In genomic region chr2:178796079-178796677, GRCh38 we compare ENCODE assay signal across 9 cellular contexts. TPM values are rescaled to one million over a fixed set of nuclear protein-coding genes. Genes with fewer than 3 reads are reported as not detected.
DNase-seq lines count a peak whose midpoint lies in the region; ATAC-seq, FAIRE-seq and TF ChIP-seq lines count a peak whose summit lies in the region.
"Had no signal": no experiment of that assay in that cellular context is flagged by ENCODE, and none has a peak within 500 bp of the region (broad histone marks: within the 10 kb centered on the region; RNA-seq: fewer than 3 reads in every experiment).

No MANE protein-coding gene starts in this region.

- H3K36me3 ChIP-seq in DND-41 (ENCODE audit: insufficient read depth, low read length) (no peaks in the 10 kb centered on the region), keratinocyte (ENCODE audit: control insufficient read depth in 2 of 2, extremely low read depth in 1 of 2, insufficient read depth in 2 of 2, low read length in 2 of 2) (no peaks in the 10 kb centered on the region)
- H3K36me3 ChIP-seq: SJSA1 had no signal

- no peaks in the 10 kb centered on the region for H3K9me1 ChIP-seq in keratinocyte (ENCODE audit: control insufficient read depth, extremely low read depth, insufficient read depth, low read length)

- intact Hi-C loops in sciatic nerve (cut with DNase I): loop anchor here (10.0 kb wide), 1 partner anchor 119 kb away; no protein-coding TSS in a partner anchor

- TF ChIP-seq CTCF in DND-41 (IDR thresholded peaks at IDR 0.05; ENCODE audit: borderline replicate concordance, extremely low read depth, low read length, poor library complexity, severe bottlenecking) (peak; percentile 68), VCaP (conservative IDR thresholded peaks at IDR 0.05) (peak; percentile 77), keratinocyte (optimal IDR thresholded peaks at IDR 0.05 in 1 of 3, IDR thresholded peaks at IDR 0.05 in 1 of 3, conservative IDR thresholded peaks at IDR 0.05 in 1 of 3; ENCODE audit: extremely low read depth in 1 of 3, insufficient read depth in 2 of 3, low read length in 3 of 3) (peak in 2 of 3 experiments; percentile 12 to 32)

- no peak for FAIRE-seq in keratinocyte (lab: Jason Lieb, UNC)

- H3K27me3 ChIP-seq in DND-41 (ENCODE audit: insufficient read depth, low read length, poor library complexity): no peaks in the 10 kb centered on the region
- H3K27me3 ChIP-seq in keratinocyte (ENCODE audit: control insufficient read depth, extremely low read depth, insufficient read depth, low read length): peaks cover 3% of the 10 kb centered on the region

- H2AFZ ChIP-seq in DND-41 (ENCODE audit: low read depth, low read length) (no peak overlapping the region), keratinocyte (ENCODE audit: control insufficient read depth, low read length) (no peak overlapping the region)

- dilution Hi-C loops in keratinocyte (cut with MboI; ENCODE audit: extremely low pct_ligation_motif_present, low sequenced_read_pairs): no loop called here

- ATAC-seq in DND-41 (ENCODE audit: insufficient read depth, low read depth) (no peak), sciatic nerve (no peak), GM21619 (IDR thresholded peaks at IDR 0.05; ENCODE audit: unreplicated experiment) (no peak)

- H3K79me2 ChIP-seq in DND-41 (ENCODE audit: insufficient read depth, low read length) (no peaks in the 10 kb centered on the region), keratinocyte (ENCODE audit: control insufficient read depth, insufficient read depth, low read length) (no peaks in the 10 kb centered on the region)

- no peak overlapping the region for H3K4me3 ChIP-seq in DND-41 (ENCODE audit: low read depth in 1 of 2, low read length in 2 of 2)
- H3K4me3 ChIP-seq in keratinocyte (ENCODE audit: control insufficient read depth in 2 of 3, extremely low read depth in 1 of 3, insufficient read depth in 2 of 3, low read depth in 1 of 3, low read length in 3 of 3): no peak overlapping the region
- H3K4me3 ChIP-seq: SJSA1 had no signal

- no peak for DNase-seq in DND-41
- peak; percentile 49 for DNase-seq in M059J (ENCODE audit: low read depth)
- no peak for DNase-seq in keratinocyte (ENCODE audit: low read depth, low spot score)
- DNase-seq in sciatic nerve (ENCODE audit: low spot score): no peak
- DNase-seq in NK-92 treated with Interleukin-12 subunit alpha and Interleukin-12 subunit beta, amount 100 ng/mL, for 24 hours (lab: John Stamatoyannopoulos, UW): no peak
- DNase-seq in activated gamma-delta T cell treated with Interleukin-2 at 50 U/mL for 16 hours: no peak

- H3K9ac ChIP-seq in DND-41 (ENCODE audit: low read depth, low read length): no peak overlapping the region
- no peak overlapping the region for H3K9ac ChIP-seq in keratinocyte (ENCODE audit: control insufficient read depth, extremely low read depth, insufficient read depth, low read length)

- H3K4me1 ChIP-seq in DND-41 (ENCODE audit: insufficient read depth, low read length): no peaks in the 10 kb centered on the region
- H3K4me1 ChIP-seq in keratinocyte (ENCODE audit: control insufficient read depth, extremely low read depth, insufficient read depth, low read length): no peaks in the 10 kb centered on the region
- H3K4me1 ChIP-seq: SJSA1 had no signal

- H3K4me2 ChIP-seq in DND-41 (ENCODE audit: insufficient read depth, low read length): no peak overlapping the region
- H3K4me2 ChIP-seq in keratinocyte (ENCODE audit: control insufficient read depth, extremely low read depth, insufficient read depth, low read depth, low read length): no peak overlapping the region

- H3K27ac ChIP-seq in DND-41 (ENCODE audit: low read length) (no peak overlapping the region), VCaP (no peak overlapping the region), keratinocyte (ENCODE audit: control insufficient read depth, insufficient read depth, low read length) (no peak overlapping the region)
- H3K27ac ChIP-seq: SJSA1 had no signal

- H3K9me3 ChIP-seq in DND-41 (ENCODE audit: insufficient read depth, low read length, severe bottlenecking) (no peaks in the 10 kb centered on the region), keratinocyte (ENCODE audit: control insufficient read depth, low read depth, low read length) (no peaks in the 10 kb centered on the region)
- H3K9me3 ChIP-seq: SJSA1 had no signal

- H4K20me1 ChIP-seq in DND-41 (ENCODE audit: insufficient read depth, low read length) (no peaks in the 10 kb centered on the region), keratinocyte (ENCODE audit: control insufficient read depth, extremely low read depth, insufficient read depth, low read length) (no peaks in the 10 kb centered on the region)

RNA-seq across cellular contexts. Expression of gene TTN, which starts 11.0 kb away (rescaled TPM):
- 0.52 and 0.71 TPM in 2 replicates for total RNA-seq in M059J (2014; rRNA removed; shearing (Covaris generic))
- under 0.01 to 0.11 TPM (median 0.01 TPM) in 3 replicates for polyA plus RNA-seq in keratinocyte
- polyA plus RNA-seq in keratinocyte (2011; ENCODE audit: low read depth): not detected
- 0.01 TPM in 1 of 2 replicates, not detected in the other for polyA plus RNA-seq in keratinocyte (2011; cell fraction: cytosol; rRNA removed)
- 0.01 and 0.04 TPM in 2 replicates for polyA plus RNA-seq in keratinocyte (2011; cell fraction: nucleus; rRNA removed)
- 0.06 and 0.17 TPM in 2 replicates for polyA plus RNA-seq in keratinocyte (2012; ENCODE audit: low replicate concordance)
- polyA minus RNA-seq in keratinocyte: under 0.01 to 0.03 TPM in 2 of 3 replicates, not detected in the other
- not detected for polyA minus RNA-seq in keratinocyte (2011; cell fraction: cytosol; rRNA and poly(A)+ RNA removed)
- polyA minus RNA-seq in keratinocyte (2011; cell fraction: nucleus; rRNA and poly(A)+ RNA removed): under 0.01 and 0.08 TPM in 2 replicates
- total RNA-seq in sciatic nerve: 16.3 TPM

Comparison
In these comparisons a context has a peak if more than half of its experiments do, and no peak if none do; other contexts are left out.
1. CTCF ChIP-seq: peak in every context shown above with its lines; median percentile 77 in VCaP; 68 in DND-41; 22 in keratinocyte.
2. RNA of gene TTN, which starts 11.0 kb away (total RNA-seq): 16.3 TPM in sciatic nerve (single experiment); 0.52 to 0.71 TPM in M059J; every median in the first group is over 10 times any median in the second.